ENCODE assay signal across 16 cellular contexts in the genomic region with DNA sequence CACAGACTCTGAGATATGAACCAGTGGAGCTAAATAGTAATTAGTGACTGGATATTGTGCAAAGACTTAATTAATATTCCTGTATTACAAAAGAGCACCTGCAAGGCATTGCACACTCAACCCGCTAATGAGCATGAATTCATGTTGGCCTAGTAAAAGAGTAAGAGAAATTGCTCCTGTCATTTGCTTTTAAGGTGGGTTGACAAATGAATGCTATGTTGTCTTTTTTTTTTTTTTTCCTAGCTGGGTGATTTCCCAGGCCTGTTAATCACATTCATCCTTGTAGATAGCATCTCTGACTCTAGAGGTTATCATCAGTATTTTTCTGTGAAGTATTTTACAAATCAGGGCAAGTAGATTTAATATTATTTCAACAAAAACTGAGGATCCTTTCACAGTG.
DNase-seq lines count a peak whose midpoint lies in the region; ATAC-seq and TF ChIP-seq lines count a peak whose summit lies in the region.
"Had no signal": no experiment of that assay in that cellular context is flagged by ENCODE, and none has a peak within 500 bp of the region (broad histone marks: within the 10 kb centered on the region; RNA-seq: fewer than 3 reads in every experiment).

No MANE protein-coding gene starts in this region.

- no peak overlapping the region for H3K4me3 Mint-ChIP-seq in effector memory CD8-positive, alpha-beta T cell
- H3K4me3 Mint-ChIP-seq: CD8-positive, alpha-beta memory T cell; T-helper 1 cell treated with Interleukin-12 subunit alpha and Interleukin-12 subunit beta and Interleukin-4 antibody, amounts not matched to agents 30 μg/mL and 1 μg/mL, for 36 hours had no signal

- H3K9me3 Mint-ChIP-seq in effector memory CD8-positive, alpha-beta T cell: no peaks in the 10 kb centered on the region

- no peaks in the 10 kb centered on the region for H3K36me3 Mint-ChIP-seq in effector memory CD8-positive, alpha-beta T cell (ENCODE audit: insufficient read depth)

- H3K27me3 Mint-ChIP-seq in effector memory CD8-positive, alpha-beta T cell: peaks cover 0 to 8% of the 10 kb centered on the region in 2 donors

- peak; percentile 76 for DNase-seq in COR-L47 (lab: John Stamatoyannopoulos, UW)
- DNase-seq in NCI-H1436 treated with DMSO at 0.1 percent for 48 hours (lab: John Stamatoyannopoulos, UW): peak; percentile 95
- peak; percentile 71 for DNase-seq in NCI-H748 (lab: John Stamatoyannopoulos, UW; ENCODE audit: unreplicated experiment)
- DNase-seq in effector memory CD8-positive, alpha-beta T cell: no peak
- no peak for DNase-seq in stimulated activated CD4-positive, alpha-beta T cell treated with anti-CD3 and anti-CD28 coated beads, Interleukin-15, amount 100 ng/mL, for 24 hours
- DNase-seq: CD8-positive, alpha-beta memory T cell; GDM1; IMR-90; NCI-H1694; NCI-H446 treated with DMSO at 0.1 percent for 48 hours; NCI-H82; OCI-M1; SJCRH30 had no signal

- H3K27ac Mint-ChIP-seq in effector memory CD8-positive, alpha-beta T cell: no peak overlapping the region
- H3K27ac Mint-ChIP-seq: T-helper 1 cell treated with Interleukin-12 subunit alpha and Interleukin-12 subunit beta and Interleukin-4 antibody, amounts not matched to agents 30 μg/mL and 1 μg/mL, for 36 hours had no signal

- no peak for ATAC-seq in SK-N-SH treated with all-trans-retinoic acid at 6 μM for 48 hours
- ATAC-seq in effector memory CD8-positive, alpha-beta T cell (replicated peaks): no peak
- ATAC-seq in HG02798 (IDR thresholded peaks at IDR 0.05; ENCODE audit: poor library complexity, unreplicated experiment): no peak

- peaks cover 16 to 22% of the 10 kb centered on the region in 2 donors for H3K4me1 Mint-ChIP-seq in effector memory CD8-positive, alpha-beta T cell (ENCODE audit: low read depth in 2 of 2)

TF ChIP-seq in SK-N-SH treated with all-trans-retinoic acid at 6 μM for 48 hours, 23 proteins besides CTCF, POLR2A, EP300 and RAD21:
- TF ChIP-seq ISL1 (CRISPR knock-in tag; IDR thresholded peaks at IDR 0.05) (peak; percentile 65), TCF4 (CRISPR knock-in tag; IDR thresholded peaks at IDR 0.05; ENCODE audit: borderline replicate concordance) (no peak)
TF ChIP-seq in SK-N-SH treated with all-trans-retinoic acid at 6 μM for 48 hours: peak in this region for 1.

Comparison
In these comparisons a context has a peak if more than half of its experiments do, and no peak if none do; other contexts are left out.
1. DNase-seq: peak in COR-L47 (single experiment), NCI-H1436 treated with DMSO at 0.1 percent for 48 hours (single experiment) and NCI-H748 (single experiment); none in effector memory CD8-positive, alpha-beta T cell (0 of 3) and stimulated activated CD4-positive, alpha-beta T cell treated with anti-CD3 and anti-CD28 coated beads, Interleukin-15, amount 100 ng/mL, for 24 hours (single experiment).